ENCODE assay signal across 1 cellular context in genomic region chr1:41387667-41388091, GRCh38.
TF ChIP-seq lines count a peak whose summit lies in the region.

No MANE protein-coding gene starts in this region.

TF ChIP-seq in IMR-90, 13 proteins besides CTCF, POLR2A, EP300 and RAD21 (continued from another document):
- TF ChIP-seq MXI1 (IDR thresholded peaks at IDR 0.05; ENCODE audit: borderline replicate concordance, low read depth, low read length): no peak
- TF ChIP-seq CEBPB (IDR thresholded peaks at IDR 0.05; ENCODE audit: low read depth, low read length): no peak
- TF ChIP-seq RCOR1 (IDR thresholded peaks at IDR 0.05; ENCODE audit: insufficient replicate concordance, low read length): no peak
- TF ChIP-seq SMC3 (IDR thresholded peaks at IDR 0.05; ENCODE audit: low read depth, low read length): no peak
TF ChIP-seq in IMR-90: peak in this region for 2.
